Comparison of ENCODE assay signal across 8 cellular contexts in the genomic region with DNA sequence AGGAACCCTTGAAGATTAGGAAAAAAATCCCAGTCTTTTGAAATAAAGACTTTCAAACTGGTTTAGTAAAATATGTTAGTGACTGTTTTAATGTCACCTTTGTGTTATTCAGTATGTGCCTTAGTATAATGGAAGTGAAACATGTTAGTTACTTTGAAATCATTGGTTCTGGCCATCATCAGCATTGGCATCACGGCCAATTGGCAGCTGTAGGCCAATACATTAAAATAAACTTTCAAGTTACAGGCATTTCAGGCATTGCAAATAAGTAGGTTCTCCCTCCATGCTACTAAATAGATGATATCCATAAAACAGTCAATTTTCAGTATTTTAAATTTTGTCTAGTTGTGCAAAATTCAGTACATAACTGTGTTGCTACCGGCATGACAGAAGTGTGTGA. TPM values are rescaled to one million over a fixed set of nuclear protein-coding genes. Genes with fewer than 3 reads are reported as not detected.
DNase-seq lines count a peak whose midpoint lies in the region; ATAC-seq and TF ChIP-seq lines count a peak whose summit lies in the region.

No MANE protein-coding gene starts in this region.

- H3K27me3 ChIP-seq in SJSA1 (replicated peaks) (no peaks in the 10 kb centered on the region), rectal smooth muscle tissue (ENCODE audit: control insufficient read depth, insufficient read depth, low read length) (no peaks in the 10 kb centered on the region)

- H3K4me3 ChIP-seq in GM12864 (ENCODE audit: low read depth, low read length) (peak overlapping the region; percentile 84; the same call in 1 of the 2 replicates), SJSA1 (peak overlapping the region; percentile 82), epithelial cell of proximal tubule (ENCODE audit: low read depth, low read length) (peak overlapping the region; percentile 79), rectal smooth muscle tissue (ENCODE audit: low read length) (peak overlapping the region; percentile 90)

- H3K9ac ChIP-seq in rectal smooth muscle tissue (ENCODE audit: low read length): no peak overlapping the region

- no peaks in the 10 kb centered on the region for H3K9me3 ChIP-seq in SJSA1 (replicated peaks)

- no peak for DNase-seq in GM12864 (ENCODE audit: low read depth)
- no peak for DNase-seq in SJSA1 (ENCODE audit: low read depth in 1 of 2, low spot score in 2 of 2)
- no peak for DNase-seq in epithelial cell of proximal tubule (ENCODE audit: low read depth)
- no peak for DNase-seq in activated effector memory CD4-positive, alpha-beta T cell treated with Interleukin-2 at 50 U/mL for 16 hours
- no peak for DNase-seq in left colon
- DNase-seq in NCI-H1048 (lab: John Stamatoyannopoulos, UW): no peak

- intact Hi-C loops in left colon (cut with DNase I, micrococcal nuclease): no loop called here

- ATAC-seq in left colon: no peak
- ATAC-seq in GM19328 (IDR thresholded peaks at IDR 0.05; ENCODE audit: unreplicated experiment): no peak

- H3K27ac ChIP-seq in SJSA1 (peak overlapping the region; percentile 13; the same call in 1 of the 2 replicates), rectal smooth muscle tissue (ENCODE audit: low read depth, low read length) (peak overlapping the region; percentile 92)

- TF ChIP-seq CTCF in GM12864 (IDR thresholded peaks at IDR 0.05; ENCODE audit: low read depth, low read length, missing control alignments) (no peak), epithelial cell of proximal tubule (conservative IDR thresholded peaks at IDR 0.05; ENCODE audit: low read depth, low read length) (no peak)

- H3K36me3 ChIP-seq in SJSA1 (peaks cover 22% of the 10 kb centered on the region), rectal smooth muscle tissue (ENCODE audit: control insufficient read depth, insufficient read depth, low read length) (no peaks in the 10 kb centered on the region)

- H3K4me1 ChIP-seq in SJSA1 (replicated peaks): peaks cover 23% of the 10 kb centered on the region
- H3K4me1 ChIP-seq in rectal smooth muscle tissue (ENCODE audit: control insufficient read depth, insufficient read depth, low read length): peaks cover 25% of the 10 kb centered on the region

RNA-seq across cellular contexts. Expression of a gene that starts 4.5 kb away (rescaled TPM):
- 31.8 and 42.2 TPM in 2 replicates for total RNA-seq in SJSA1 (2014; rRNA removed; shearing (Covaris generic))
- total RNA-seq in epithelial cell of proximal tubule: 19.1 and 20.4 TPM in 2 replicates
- total RNA-seq in left colon: 10 to 100 TPM; 64.6 to 86.4 TPM

RNA-seq across cellular contexts. Expression of a gene that starts 4.6 kb away (rescaled TPM):
- total RNA-seq in SJSA1 (2014; rRNA removed; shearing (Covaris generic)): 0.91 and 2.6 TPM in 2 replicates
- total RNA-seq in epithelial cell of proximal tubule: 0.94 and 7.1 TPM in 2 replicates
- 10 to 100 TPM; 12.0 to 27.2 TPM for total RNA-seq in left colon
